8 cellular contexts compared by ENCODE assay signal in genomic region chr17:67374329-67375053, GRCh38. TPM values are rescaled to one million over a fixed set of nuclear protein-coding genes. Genes with fewer than 3 reads are reported as not detected.
DNase-seq lines count a peak whose midpoint lies in the region; ATAC-seq and TF ChIP-seq lines count a peak whose summit lies in the region.

No MANE protein-coding gene starts in this region.

- H3K4me1 ChIP-seq in Loucy (ENCODE audit: insufficient read depth, low read length, poor library complexity, severe bottlenecking) (peaks cover 26% of the 10 kb centered on the region), fibroblast of lung (ENCODE audit: control insufficient read depth, extremely low read depth, insufficient read depth, low read length) (peaks cover 14% of the 10 kb centered on the region), neural progenitor cell (peaks cover 6% of the 10 kb centered on the region)

- peaks cover 31% of the 10 kb centered on the region for H3K4me1 Mint-ChIP-seq in activated T-cell treated with anti-CD3 and anti-CD28 coated beads, Interleukin-2, amount 50 U/mL, for 72 hours (ENCODE audit: low read depth)
- peaks cover 26% of the 10 kb centered on the region for H3K4me1 Mint-ChIP-seq in neural progenitor cell
- H3K4me1 Mint-ChIP-seq in stimulated activated naive CD8-positive, alpha-beta T cell treated with anti-CD3 and anti-CD28 coated beads, Interleukin-15, amount 100 ng/mL, for 72 hours = peaks cover 32% of the 10 kb centered on the region

- no peaks in the 10 kb centered on the region for H3K27me3 Mint-ChIP-seq in activated T-cell treated with anti-CD3 and anti-CD28 coated beads, Interleukin-2, amount 50 U/mL, for 72 hours (ENCODE audit: low read depth)
- peaks cover 3% of the 10 kb centered on the region for H3K27me3 Mint-ChIP-seq in neural progenitor cell (ENCODE audit: insufficient read depth, low read depth)
- no peaks in the 10 kb centered on the region for H3K27me3 Mint-ChIP-seq in stimulated activated naive CD8-positive, alpha-beta T cell treated with anti-CD3 and anti-CD28 coated beads, Interleukin-15, amount 100 ng/mL, for 72 hours

- peak; percentile 96 for TF ChIP-seq CTCF in Loucy (conservative IDR thresholded peaks at IDR 0.05; ENCODE audit: low read length)
- TF ChIP-seq CTCF in fibroblast of lung (conservative IDR thresholded peaks at IDR 0.05 in 1 of 2, IDR thresholded peaks at IDR 0.05 in 1 of 2; ENCODE audit: low read depth in 1 of 2, low read length in 2 of 2) = peak; percentile 81 to 86
- TF ChIP-seq CTCF in neural progenitor cell (IDR thresholded peaks at IDR 0.05) = peak; percentile 87

- H3K4me3 ChIP-seq in Loucy (ENCODE audit: low read length, poor library complexity, severe bottlenecking) (peak overlapping the region; percentile 8), fibroblast of lung (replicated peaks in 1 of 4; ENCODE audit: control extremely low read depth in 1 of 4, insufficient read depth in 1 of 4, low read depth in 3 of 4, low read length in 4 of 4) (no peak overlapping the region), neural progenitor cell (no peak overlapping the region)

- peaks cover 3 to 4% of the 10 kb centered on the region in 2 donors for H3K36me3 Mint-ChIP-seq in activated T-cell treated with anti-CD3 and anti-CD28 coated beads, Interleukin-2, amount 50 U/mL, for 72 hours (ENCODE audit: insufficient read depth in 2 of 2)
- H3K36me3 Mint-ChIP-seq in neural progenitor cell = peaks cover 4% of the 10 kb centered on the region

- H3K4me3 Mint-ChIP-seq in activated T-cell treated with anti-CD3 and anti-CD28 coated beads, Interleukin-2, amount 50 U/mL, for 72 hours = peak overlapping the region; percentile 70 to 76
- H3K4me3 Mint-ChIP-seq in neural progenitor cell = peak overlapping the region; percentile 75
- H3K4me3 Mint-ChIP-seq in stimulated activated naive CD8-positive, alpha-beta T cell treated with anti-CD3 and anti-CD28 coated beads, Interleukin-15, amount 100 ng/mL, for 72 hours = peak overlapping the region; percentile 51 to 57

- H2AFZ ChIP-seq in Loucy (ENCODE audit: low read length) (peak overlapping the region; percentile 72), fibroblast of lung (ENCODE audit: low read length) (peak overlapping the region; percentile 75), neural progenitor cell (replicated peaks) (peak overlapping the region; percentile 75)

- H3K36me3 ChIP-seq in Loucy (ENCODE audit: insufficient read depth, low read length) (no peaks in the 10 kb centered on the region), fibroblast of lung (ENCODE audit: control insufficient read depth, insufficient read depth, low read length) (no peaks in the 10 kb centered on the region), neural progenitor cell (no peaks in the 10 kb centered on the region)

- peak; percentile 37 for ATAC-seq in GM19035 (IDR thresholded peaks at IDR 0.05; ENCODE audit: unreplicated experiment)
- ATAC-seq in activated T-cell treated with anti-CD3 and anti-CD28 coated beads, Interleukin-2, amount 50 U/mL, for 72 hours (replicated peaks in 1 of 2) = peak; percentile 43 to 46
- ATAC-seq in stimulated activated naive CD8-positive, alpha-beta T cell treated with anti-CD3 and anti-CD28 coated beads, Interleukin-15, amount 100 ng/mL, for 72 hours = peak; percentile 48

- H3F3A ChIP-seq in Loucy (ENCODE audit: low read depth) (no peaks in the 10 kb centered on the region), neural progenitor cell (ENCODE audit: low read depth) (peaks cover 38% of the 10 kb centered on the region)

- peak overlapping the region; percentile 18 for H3K27ac Mint-ChIP-seq in activated T-cell treated with anti-CD3 and anti-CD28 coated beads, Interleukin-2, amount 50 U/mL, for 72 hours
- H3K27ac Mint-ChIP-seq in neural progenitor cell = peak overlapping the region; percentile 87
- H3K27ac Mint-ChIP-seq in stimulated activated naive CD8-positive, alpha-beta T cell treated with anti-CD3 and anti-CD28 coated beads, Interleukin-15, amount 100 ng/mL, for 72 hours = peak overlapping the region in 1 of 2 donors; percentile 34

- no peaks in the 10 kb centered on the region for H3K27me3 ChIP-seq in Loucy (ENCODE audit: insufficient read depth, low read length, poor library complexity, severe bottlenecking)
- no peaks in the 10 kb centered on the region for H3K27me3 ChIP-seq in fibroblast of lung (ENCODE audit: control insufficient read depth, insufficient read depth, low read length)
- peaks cover 23% of the 10 kb centered on the region for H3K27me3 ChIP-seq in neural progenitor cell

- no peaks in the 10 kb centered on the region for H3K9me3 Mint-ChIP-seq in activated T-cell treated with anti-CD3 and anti-CD28 coated beads, Interleukin-2, amount 50 U/mL, for 72 hours
- no peaks in the 10 kb centered on the region for H3K9me3 Mint-ChIP-seq in neural progenitor cell
- H3K9me3 Mint-ChIP-seq in stimulated activated naive CD8-positive, alpha-beta T cell treated with anti-CD3 and anti-CD28 coated beads, Interleukin-15, amount 100 ng/mL, for 72 hours = no peaks in the 10 kb centered on the region

- H3K4me2 ChIP-seq in Loucy (ENCODE audit: low read depth, low read length, poor library complexity, severe bottlenecking) (peak overlapping the region; percentile 14), fibroblast of lung (ENCODE audit: extremely low read depth, insufficient read depth, low read length) (peak overlapping the region; percentile 49), neural progenitor cell (no peak overlapping the region)

- H3K9ac ChIP-seq in Loucy (ENCODE audit: low read depth, low read length, poor library complexity, severe bottlenecking) (no peak overlapping the region), fibroblast of lung (ENCODE audit: insufficient read depth, low read length) (no peak overlapping the region), neural progenitor cell (no peak overlapping the region)

- H3K27ac ChIP-seq in fibroblast of lung (ENCODE audit: insufficient read depth, low read length) = no peak overlapping the region
- H3K27ac ChIP-seq in neural progenitor cell = no peak overlapping the region

- DNase-seq in AG08395 (ENCODE audit: low spot score) = peak; percentile 78
- DNase-seq in RPMI8226 = peak; percentile 86
- DNase-seq in activated T-cell treated with anti-CD3 and anti-CD28 coated beads, Interleukin-2, amount 50 U/mL, for 72 hours = peak; percentile 87 to 90
- peak; percentile 84 to 85 for DNase-seq in fibroblast of lung (ENCODE audit: low read depth in 2 of 2)
- DNase-seq in neural progenitor cell (ENCODE audit: low spot score) = peak; percentile 90
- peak; percentile 81 to 86 for DNase-seq in stimulated activated naive CD8-positive, alpha-beta T cell treated with anti-CD3 and anti-CD28 coated beads, Interleukin-15, amount 100 ng/mL, for 72 hours

- no peaks in the 10 kb centered on the region for H3K79me2 ChIP-seq in Loucy (ENCODE audit: insufficient read depth, low read length)
- peaks cover 7% of the 10 kb centered on the region for H3K79me2 ChIP-seq in fibroblast of lung (ENCODE audit: control insufficient read depth, insufficient read depth, low read length)
- H3K79me2 ChIP-seq in neural progenitor cell (ENCODE audit: low read depth) = peaks cover 2% of the 10 kb centered on the region

- no peaks in the 10 kb centered on the region for H3K9me3 ChIP-seq in Loucy (ENCODE audit: insufficient read depth, low read depth, low read length)
- no peaks in the 10 kb centered on the region for H3K9me3 ChIP-seq in fibroblast of lung (ENCODE audit: control insufficient read depth, insufficient read depth, low read depth, low read length)
- H3K9me3 ChIP-seq in neural progenitor cell (ENCODE audit: low read depth) = no peaks in the 10 kb centered on the region

- H4K20me1 ChIP-seq in Loucy (ENCODE audit: insufficient read depth, low read length, poor library complexity, severe bottlenecking) = no peaks in the 10 kb centered on the region
- H4K20me1 ChIP-seq in fibroblast of lung (ENCODE audit: control insufficient read depth, extremely low read depth, insufficient read depth, low read length) = no peaks in the 10 kb centered on the region
- H4K20me1 ChIP-seq in neural progenitor cell (ENCODE audit: low read depth) = no peaks in the 10 kb centered on the region

- no peaks in the 10 kb centered on the region for H3K9me2 ChIP-seq in Loucy (replicated peaks; ENCODE audit: low read depth, low read length)

RNA-seq across cellular contexts. Expression of gene PITPNC1, which starts 2.6 kb away (rescaled TPM):
- 100 to 1,000 TPM in 1 of 2 donors, 10 to 100 TPM in 1; 79.5 to 109 TPM for total RNA-seq in activated T-cell treated with anti-CD3 and anti-CD28 coated beads, Interleukin-2, amount 50 U/mL, for 72 hours
- total RNA-seq in fibroblast of lung (4.1 and 5.8 TPM in 2 replicates), neural progenitor cell (ENCODE audit: low replicate concordance) (8.1 and 10.4 TPM in 2 replicates)
- polyA plus RNA-seq in fibroblast of lung = 7.1 and 18.1 TPM in 2 replicates
- polyA plus RNA-seq in fibroblast of lung (2012) = 6.1 and 14.6 TPM in 2 replicates
- 3.1 and 9.2 TPM in 2 replicates for polyA minus RNA-seq in fibroblast of lung (ENCODE audit: low replicate concordance)

RNA-seq across cellular contexts. Expression of gene PSMD12, which starts 8.1 kb away (rescaled TPM):
- total RNA-seq in activated T-cell treated with anti-CD3 and anti-CD28 coated beads, Interleukin-2, amount 50 U/mL, for 72 hours = 10 to 100 TPM; 60.3 to 75.2 TPM
- total RNA-seq in fibroblast of lung (19.3 and 21.3 TPM in 2 replicates), neural progenitor cell (ENCODE audit: low replicate concordance) (26.7 and 39.7 TPM in 2 replicates)
- 66.2 and 74.2 TPM in 2 replicates for polyA plus RNA-seq in fibroblast of lung
- 45.6 and 55.4 TPM in 2 replicates for polyA plus RNA-seq in fibroblast of lung (2012)
- polyA minus RNA-seq in fibroblast of lung (ENCODE audit: low replicate concordance) = 7.7 and 12.0 TPM in 2 replicates
